Comparison of ENCODE assay signal across 9 cellular contexts in the genomic region with DNA sequence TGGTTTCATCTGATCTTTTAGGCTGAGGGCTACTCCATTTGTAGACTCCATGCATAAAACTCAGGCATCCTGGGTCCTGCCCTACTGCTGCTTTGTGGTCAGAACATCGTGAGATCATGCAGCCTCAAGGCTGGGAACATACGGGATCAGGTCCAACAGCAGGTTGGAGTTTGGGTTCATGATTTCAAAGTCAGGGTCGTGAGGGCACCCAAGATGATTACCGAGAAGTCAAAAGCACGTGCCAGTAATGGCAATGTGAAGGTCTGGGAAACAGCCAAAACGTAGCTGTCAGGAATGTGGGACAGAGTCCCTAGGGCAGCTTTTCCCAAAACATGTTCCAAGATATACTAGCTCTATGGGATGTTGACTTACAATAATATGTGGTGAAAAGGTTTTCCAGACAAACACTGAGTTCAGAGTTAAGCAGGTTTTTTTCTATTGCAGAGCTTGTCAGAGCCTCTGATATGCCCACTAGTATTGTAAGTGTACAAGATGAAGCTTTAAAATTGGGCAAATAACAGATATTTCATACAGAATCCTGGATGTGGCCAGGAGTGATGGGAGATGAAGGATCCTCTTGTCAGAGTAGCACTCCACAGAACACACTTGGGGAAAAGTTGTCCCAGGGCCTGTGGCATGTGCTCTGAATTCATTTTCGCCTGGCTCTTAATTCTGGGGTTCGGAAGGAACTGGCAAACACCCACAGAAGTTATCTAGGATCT.
DNase-seq lines count a peak whose midpoint lies in the region; ATAC-seq and TF ChIP-seq lines count a peak whose summit lies in the region.
"Had no signal": no experiment of that assay in that cellular context is flagged by ENCODE, and none has a peak within 500 bp of the region (broad histone marks: within the 10 kb centered on the region; RNA-seq: fewer than 3 reads in every experiment).

No MANE protein-coding gene starts in this region.

- H3K4me3 Mint-ChIP-seq in neural progenitor cell = no peak overlapping the region
- H3K4me3 Mint-ChIP-seq in activated naive CD4-positive, alpha-beta T cell treated with anti-CD3 and anti-CD28 coated beads for 36 hours = no peak overlapping the region

- H3F3A ChIP-seq in neural progenitor cell (ENCODE audit: low read depth) (no peaks in the 10 kb centered on the region), PC-3 (ENCODE audit: low read length, unreplicated experiment) (no peaks in the 10 kb centered on the region)

- H3K4me3 ChIP-seq in fibroblast of mammary gland (ENCODE audit: control insufficient read depth, low read depth, low read length) (no peak overlapping the region), neural progenitor cell (no peak overlapping the region), PC-3 (ENCODE audit: low read length) (no peak overlapping the region)

- H3K9me2 ChIP-seq in PC-3 (replicated peaks; ENCODE audit: low read length) = no peaks in the 10 kb centered on the region

- H3K27me3 ChIP-seq in neural progenitor cell (no peaks in the 10 kb centered on the region), PC-3 (ENCODE audit: low read length) (no peaks in the 10 kb centered on the region)

- H3K36me3 ChIP-seq in neural progenitor cell (no peaks in the 10 kb centered on the region), PC-3 (ENCODE audit: low read depth, low read length) (no peaks in the 10 kb centered on the region)

- H3K9me3 Mint-ChIP-seq in neural progenitor cell = peaks cover 3% of the 10 kb centered on the region
- no peaks in the 10 kb centered on the region for H3K9me3 Mint-ChIP-seq in activated naive CD4-positive, alpha-beta T cell treated with anti-CD3 and anti-CD28 coated beads for 36 hours

- POLR2A ChIA-PET in PC-3 (lab: Charles Lee; ENCODE audit: unreplicated experiment) = no interaction called here

- no peaks in the 10 kb centered on the region for H3K9me3 ChIP-seq in neural progenitor cell (ENCODE audit: low read depth)
- H3K9me3 ChIP-seq in PC-3 (ENCODE audit: low read length) = no peaks in the 10 kb centered on the region

- H3K4me2 ChIP-seq in neural progenitor cell (no peak overlapping the region), PC-3 (ENCODE audit: low read length) (no peak overlapping the region)

- intact Hi-C loops in Right ventricle myocardium inferior (cut with DNase I) (no loop called here), cardiac septum (cut with DNase I) (loop anchor here (2.0 to 10.0 kb wide), 2 partner anchors 18 to 106 kb away; no protein-coding TSS in a partner anchor), PC-3 (cut with micrococcal nuclease) (no loop called here)
- intact Hi-C loops in activated naive CD4-positive, alpha-beta T cell treated with anti-CD3 and anti-CD28 coated beads for 36 hours (cut with micrococcal nuclease) = no loop called here

- peak overlapping the region; percentile 74 for H3K27ac Mint-ChIP-seq in neural progenitor cell
- no peak overlapping the region for H3K27ac Mint-ChIP-seq in activated naive CD4-positive, alpha-beta T cell treated with anti-CD3 and anti-CD28 coated beads for 36 hours

- BruUV-seq in PC-3 (replicated peaks; lab: Mats Ljungman, UMichigan) = no TSS peak

- no peak overlapping the region for H3K27ac ChIP-seq in neural progenitor cell
- H3K27ac ChIP-seq in PC-3 (ENCODE audit: low read length) = no peak overlapping the region

- DNase-seq in Right ventricle myocardium inferior (ENCODE audit: missing footprints) (no peak), cardiac septum (ENCODE audit: low spot score) (no peak), fibroblast of mammary gland (ENCODE audit: low read depth) (peak; percentile 81), neural progenitor cell (ENCODE audit: low spot score) (no peak), NCI-H146 treated with DMSO at 0.1 percent for 48 hours (lab: John Stamatoyannopoulos, UW; ENCODE audit: unreplicated experiment) (no peak), PC-3 (no peak), NCI-H146 (lab: John Stamatoyannopoulos, UW) (no peak)
- no peak for DNase-seq in activated naive CD4-positive, alpha-beta T cell treated with anti-CD3 and anti-CD28 coated beads for 36 hours
- DNase-seq: 8988T had no signal

- peaks cover 24% of the 10 kb centered on the region for H3K4me1 Mint-ChIP-seq in neural progenitor cell
- no peaks in the 10 kb centered on the region for H3K4me1 Mint-ChIP-seq in activated naive CD4-positive, alpha-beta T cell treated with anti-CD3 and anti-CD28 coated beads for 36 hours (ENCODE audit: low read depth)

- no peak for TF ChIP-seq CTCF in fibroblast of mammary gland (conservative IDR thresholded peaks at IDR 0.05; ENCODE audit: control insufficient read depth, insufficient read depth, low read depth, low read length)
- TF ChIP-seq CTCF in neural progenitor cell (IDR thresholded peaks at IDR 0.05) = no peak
- TF ChIP-seq CTCF in PC-3 (conservative IDR thresholded peaks at IDR 0.05; ENCODE audit: low read depth, low read length) = no peak

- H3K4me1 ChIP-seq in neural progenitor cell (peaks cover 8% of the 10 kb centered on the region), PC-3 (ENCODE audit: insufficient read depth, low read length) (no peaks in the 10 kb centered on the region)

- H4K20me1 ChIP-seq in neural progenitor cell (ENCODE audit: low read depth) (peaks cover 73% of the 10 kb centered on the region), PC-3 (ENCODE audit: low read length) (no peaks in the 10 kb centered on the region)

- H3K9ac ChIP-seq in neural progenitor cell (no peak overlapping the region), PC-3 (ENCODE audit: low read length) (no peak overlapping the region)

- H3K36me3 Mint-ChIP-seq in neural progenitor cell = peaks cover 8% of the 10 kb centered on the region
- no peaks in the 10 kb centered on the region for H3K36me3 Mint-ChIP-seq in activated naive CD4-positive, alpha-beta T cell treated with anti-CD3 and anti-CD28 coated beads for 36 hours (ENCODE audit: low read depth)

- CTCF ChIA-PET in activated naive CD4-positive, alpha-beta T cell treated with anti-CD3 and anti-CD28 coated beads for 36 hours (lab: Charles Lee) = no interaction called here
- CTCF ChIA-PET in PC-3 (lab: Charles Lee) = no interaction called here

- ATAC-seq in Right ventricle myocardium inferior (peak; percentile 62), PC-3 (no peak)

- H2AFZ ChIP-seq in neural progenitor cell (replicated peaks) (no peak overlapping the region), PC-3 (ENCODE audit: low read length) (no peak overlapping the region)

- H3K79me2 ChIP-seq in neural progenitor cell (ENCODE audit: low read depth) (peaks cover 100% of the 10 kb centered on the region), PC-3 (ENCODE audit: low read length) (no peaks in the 10 kb centered on the region)

- H3K27me3 Mint-ChIP-seq in neural progenitor cell (ENCODE audit: insufficient read depth, low read depth) = peaks cover 4% of the 10 kb centered on the region
- H3K27me3 Mint-ChIP-seq in activated naive CD4-positive, alpha-beta T cell treated with anti-CD3 and anti-CD28 coated beads for 36 hours (ENCODE audit: low read depth) = no peaks in the 10 kb centered on the region
